Comparison of ENCODE assay signal across 8 cellular contexts in the genomic region with DNA sequence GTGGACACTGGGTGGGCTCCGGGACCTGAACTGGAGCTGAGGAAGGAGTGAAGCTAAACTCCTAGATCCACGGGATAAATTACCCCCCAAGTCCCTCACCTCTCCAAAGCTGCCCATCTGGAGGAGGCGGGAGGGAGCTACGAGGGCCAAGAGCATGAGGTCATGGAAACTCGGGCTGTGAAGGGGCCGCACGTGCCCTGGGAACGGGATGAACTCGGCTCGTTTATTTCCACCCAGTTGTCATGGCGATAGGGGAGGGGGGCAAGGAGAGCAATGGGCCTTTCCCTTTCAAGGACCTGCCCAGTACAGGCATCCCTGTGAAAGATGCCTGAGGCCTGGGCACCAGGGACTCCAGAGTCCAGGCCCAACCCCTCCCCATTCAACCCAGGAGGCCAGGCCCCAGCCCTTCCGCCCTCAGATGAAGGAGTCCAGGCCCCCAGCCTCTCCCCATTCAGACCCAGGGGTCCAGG. TPM values are rescaled to one million over a fixed set of nuclear protein-coding genes. Genes with fewer than 3 reads are reported as not detected.
DNase-seq lines count a peak whose midpoint lies in the region; ATAC-seq and TF ChIP-seq lines count a peak whose summit lies in the region.

No MANE protein-coding gene starts in this region.

- H3K4me3 ChIP-seq in Caco-2 (ENCODE audit: low read depth, low read length) (no peak overlapping the region), SJCRH30 (no peak overlapping the region)

- CTCF ChIA-PET in Caco-2 (lab: Charles Lee), result no interaction called here

- no peaks in the 10 kb centered on the region; the same call in 1 of the 2 replicates for H3K36me3 ChIP-seq in Caco-2 (ENCODE audit: control insufficient read depth, insufficient read depth, low read length)
- no peaks in the 10 kb centered on the region for H3K36me3 ChIP-seq in SJCRH30

- no peaks in the 10 kb centered on the region for H3K27me3 ChIP-seq in Caco-2 (replicated peaks; ENCODE audit: control insufficient read depth, insufficient read depth, low read length)
- H3K27me3 ChIP-seq in SJCRH30, result no peaks in the 10 kb centered on the region
- no peaks in the 10 kb centered on the region for H3K27me3 ChIP-seq in foreskin keratinocyte

- H3K27ac ChIP-seq in SJCRH30, result no peak overlapping the region; the same call in 1 of the 2 replicates
- no peak overlapping the region for H3K27ac ChIP-seq in foreskin keratinocyte

- H3K27ac Mint-ChIP-seq in Caco-2 (ENCODE audit: unreplicated experiment), result no peak overlapping the region

- peak; percentile 50 to 66 for DNase-seq in Caco-2
- DNase-seq in SJCRH30, result peak; percentile 50 to 68
- DNase-seq in foreskin keratinocyte, result peak in 1 of 2 donors; percentile 27
- peak; percentile 73 for DNase-seq in omental fat pad (ENCODE audit: low spot score)
- no peak for DNase-seq in NCI-H2107 treated with DMSO at 0.1 percent for 48 hours (lab: John Stamatoyannopoulos, UW; ENCODE audit: unreplicated experiment)
- DNase-seq in NCI-H146 (lab: John Stamatoyannopoulos, UW), result no peak

- H3K27me3 Mint-ChIP-seq in Caco-2 (ENCODE audit: insufficient read depth, unreplicated experiment), result no peaks in the 10 kb centered on the region

- ATAC-seq in foreskin keratinocyte, result peak; percentile 2
- ATAC-seq in omental fat pad (ENCODE audit: low FRiP score), result peak; percentile 30
- ATAC-seq in GM21390 (IDR thresholded peaks at IDR 0.05; ENCODE audit: unreplicated experiment), result no peak
- no peak for ATAC-seq in HG03432 (IDR thresholded peaks at IDR 0.05; ENCODE audit: unreplicated experiment)

- no TSS peak for BruUV-seq in Caco-2 (replicated peaks; lab: Mats Ljungman, UMichigan)

- no peaks in the 10 kb centered on the region for H3K9me3 Mint-ChIP-seq in Caco-2 (ENCODE audit: unreplicated experiment)

- peaks cover 40% of the 10 kb centered on the region for H3K36me3 Mint-ChIP-seq in Caco-2 (ENCODE audit: insufficient read depth, unreplicated experiment)

- peaks cover 11% of the 10 kb centered on the region; the same call in 1 of the 2 replicates for H3K4me1 ChIP-seq in Caco-2
- peaks cover 13% of the 10 kb centered on the region; the same call in 1 of the 2 replicates for H3K4me1 ChIP-seq in SJCRH30
- H3K4me1 ChIP-seq in foreskin keratinocyte, result no peaks in the 10 kb centered on the region

- POLR2A ChIA-PET in Caco-2 (lab: Charles Lee), result no interaction called here

- peaks cover 18% of the 10 kb centered on the region for H3K4me1 Mint-ChIP-seq in Caco-2 (ENCODE audit: low read depth, unreplicated experiment)

- no peaks in the 10 kb centered on the region for H3K9me3 ChIP-seq in Caco-2
- no peaks in the 10 kb centered on the region for H3K9me3 ChIP-seq in SJCRH30 (replicated peaks)

- no peak for TF ChIP-seq CTCF in Caco-2 (IDR thresholded peaks at IDR 0.05; ENCODE audit: insufficient read depth in 1 of 2, low read depth in 1 of 2, low read length in 1 of 2, severe bottlenecking in 1 of 2, unreplicated experiment in 1 of 2)
- TF ChIP-seq CTCF in foreskin keratinocyte (conservative IDR thresholded peaks at IDR 0.05), result no peak
- TF ChIP-seq CTCF in omental fat pad (IDR thresholded peaks at IDR 0.05), result no peak

- no peak overlapping the region for H3K4me3 Mint-ChIP-seq in Caco-2 (ENCODE audit: unreplicated experiment)

- intact Hi-C loops in Caco-2 (cut with micrococcal nuclease; ENCODE audit: unreplicated experiment), result no loop called here

RNA-seq across cellular contexts. Expression of gene PPP1R12C, which starts 3.8 kb away (rescaled TPM):
- total RNA-seq in Caco-2 (2022) (104 TPM in 2 replicates), foreskin keratinocyte (59.8 and 60.9 TPM in 2 replicates), omental fat pad (100 to 1,000 TPM in 2 of 4 donors, 10 to 100 TPM in 2; 59.9 to 127 (median 107) TPM)
- 26.2 and 30.5 TPM in 2 replicates for total RNA-seq in SJCRH30 (2014; rRNA removed; shearing (Covaris generic))
- polyA plus RNA-seq in foreskin keratinocyte, result 64.8 and 65.2 TPM in 2 replicates

RNA-seq across cellular contexts. Expression of gene TNNT1, which starts 35.4 kb away (rescaled TPM):
- total RNA-seq in Caco-2 (2022) (11.8 and 18.0 TPM in 2 replicates), foreskin keratinocyte (134 and 199 TPM in 2 replicates), omental fat pad (1 to 10 TPM in 3 of 4 donors, not detected in 1; 1.9 to 7.2 (median 4.3) TPM)
- 599 and 612 TPM in 2 replicates for total RNA-seq in SJCRH30 (2014; rRNA removed; shearing (Covaris generic))
- polyA plus RNA-seq in foreskin keratinocyte, result 157 and 208 TPM in 2 replicates

RNA-seq across cellular contexts. Expression of gene EPS8L1, which starts 37.9 kb away (rescaled TPM):
- 135 and 141 TPM in 2 replicates for total RNA-seq in Caco-2 (2022)
- total RNA-seq in SJCRH30 (2014; rRNA removed; shearing (Covaris generic)), result 1.4 and 1.7 TPM in 2 replicates
- 16.6 and 30.2 TPM in 2 replicates for total RNA-seq in foreskin keratinocyte
- polyA plus RNA-seq in foreskin keratinocyte, result 18.7 and 29.0 TPM in 2 replicates
- 10 to 100 TPM in 2 of 4 donors, 1 to 10 TPM in 1, under 1 TPM in 1; 0.95 to 41.7 (median 15.5) TPM for total RNA-seq in omental fat pad

RNA-seq across cellular contexts. Expression of gene TNNI3, which starts 43.9 kb away (rescaled TPM):
- total RNA-seq in Caco-2 (2022), result 2.9 and 4.2 TPM in 2 replicates
- 2.4 and 2.5 TPM in 2 replicates for total RNA-seq in SJCRH30 (2014; rRNA removed; shearing (Covaris generic))
- 5.3 and 5.4 TPM in 2 replicates for total RNA-seq in foreskin keratinocyte
- polyA plus RNA-seq in foreskin keratinocyte, result 8.9 and 9.1 TPM in 2 replicates
- not detected for total RNA-seq in omental fat pad

RNA-seq across cellular contexts. Expression of gene RDH13, which starts 50.7 kb away (rescaled TPM):
- total RNA-seq in Caco-2 (2022), result 43.3 and 49.8 TPM in 2 replicates
- total RNA-seq in SJCRH30 (2014; rRNA removed; shearing (Covaris generic)), result 29.9 and 30.5 TPM in 2 replicates
- 12.4 and 17.2 TPM in 2 replicates for total RNA-seq in foreskin keratinocyte
- 9.6 and 13.7 TPM in 2 replicates for polyA plus RNA-seq in foreskin keratinocyte
- total RNA-seq in omental fat pad, result 10 to 100 TPM in 2 of 4 donors, 1 to 10 TPM in 2; 8.2 to 14.1 (median 10.8) TPM

Comparison
In these comparisons a context has a peak if more than half of its experiments do, and no peak if none do; other contexts are left out.
1. DNase-seq: peak in Caco-2 (2 of 2), SJCRH30 (2 of 2) and omental fat pad (single experiment); none in NCI-H2107 treated with DMSO at 0.1 percent for 48 hours (single experiment) and NCI-H146 (single experiment).
2. ATAC-seq: peak in foreskin keratinocyte (single experiment) and omental fat pad (single experiment); none in GM21390 (single experiment) and HG03432 (single experiment).